In genomic region chr5:85938201-85938600, GRCh38 we compare ENCODE assay signal across 34 cellular contexts.
"Had no signal": no experiment of that assay in that cellular context is flagged by ENCODE, and none has a peak within 500 bp of the region (broad histone marks: within the 10 kb centered on the region; RNA-seq: fewer than 3 reads in every experiment).

No MANE protein-coding gene starts in this region.

- H3K9me3 ChIP-seq: MG63 had no signal

- H3K27me3 ChIP-seq: MG63 had no signal

- H3K4me2 ChIP-seq: KMS-11 had no signal

- H3K27ac ChIP-seq: KMS-11 had no signal

- H3K36me3 ChIP-seq: MG63 had no signal

- H3K9ac ChIP-seq: KMS-11 had no signal

- H3K4me3 ChIP-seq: MG63 had no signal

- DNase-seq: Karpas-422, Kasumi-1, KG1, MG63, MM.1S, MV-4-11, NCI-H1048, NCI-H1092, NCI-H1092 treated with DMSO at 0.1 percent for 48 hours, NCI-H1105, NCI-H1105 treated with DMSO at 0.1 percent for 48 hours, NCI-H1417, NCI-H1417 treated with DMSO at 0.1 percent for 48 hours, NCI-H1436, NCI-H1436 treated with DMSO at 0.1 percent for 48 hours, NCI-H146, NCI-H1694, NCI-H1694 treated with DMSO at 0.1 percent for 48 hours, NCI-H187, NCI-H187 treated with DMSO at 0.1 percent for 48 hours, NCI-H1930, NCI-H2029, NCI-H2029 treated with DMSO at 0.1 percent for 48 hours, NCI-H2081, NCI-H2081 treated with DMSO at 0.1 percent for 48 hours, NCI-H2107, NCI-H2171, NCI-H2171 treated with DMSO at 0.1 percent for 48 hours, NCI-H2227 treated with DMSO at 0.1 percent for 48 hours, NCI-H226, NCI-H345, NCI-H446, NCI-H446 treated with DMSO at 0.1 percent for 48 hours had no signal
